Comparison of ENCODE assay signal across 8 cellular contexts in genomic region chr16:53282975-53283946, GRCh38.
DNase-seq lines count a peak whose midpoint lies in the region; ATAC-seq, FAIRE-seq and TF ChIP-seq lines count a peak whose summit lies in the region.

No MANE protein-coding gene starts in this region.

- ATAC-seq in GM21717 (IDR thresholded peaks at IDR 0.05; ENCODE audit: unreplicated experiment), result no peak

- no peaks in the 10 kb centered on the region for H3K9me3 ChIP-seq in kidney (ENCODE audit: control insufficient read depth in 1 of 2, low read length in 2 of 2)

- no peak overlapping the region for H3K27ac ChIP-seq in kidney (ENCODE audit: low read depth in 2 of 2, low read length in 2 of 2)

- H3K9ac ChIP-seq in kidney (ENCODE audit: low read length in 2 of 2), result no peak overlapping the region

- intact Hi-C loops in kidney (cut with DNase I), result no loop called here

- H3K4me3 ChIP-seq in kidney (ENCODE audit: low read length in 2 of 2), result no peak overlapping the region

- peak; percentile 38 for TF ChIP-seq CTCF in kidney (IDR thresholded peaks at IDR 0.05; ENCODE audit: borderline replicate concordance, extremely low read depth, insufficient read depth)

- peak; percentile 80 for FAIRE-seq in kidney (lab: Jason Lieb, UNC)

- peak; percentile 25 to 40 for DNase-seq in NCI-H2081 (lab: John Stamatoyannopoulos, UW)
- DNase-seq in NCI-H2081 treated with DMSO at 0.1 percent for 48 hours (lab: John Stamatoyannopoulos, UW), result no peak
- DNase-seq in NCI-H1694 (lab: John Stamatoyannopoulos, UW), result peak; percentile 16
- peak; percentile 59 for DNase-seq in astrocyte of the hippocampus (ENCODE audit: low read depth, low spot score)
- no peak for DNase-seq in kidney
- DNase-seq in activated effector memory CD4-positive, alpha-beta T cell treated with Interleukin-2 at 50 U/mL for 16 hours, result no peak
- no peak for DNase-seq in middle frontal gyrus (ENCODE audit: extremely low spot score, low spot score)

- peaks cover 24 to 34% of the 10 kb centered on the region in 2 donors for H3K36me3 ChIP-seq in kidney (ENCODE audit: control insufficient read depth in 1 of 2, insufficient read depth in 2 of 2, low read length in 2 of 2)

- H3K4me1 ChIP-seq in kidney (ENCODE audit: control insufficient read depth in 1 of 2, insufficient read depth in 1 of 2, low read depth in 1 of 2, low read length in 2 of 2), result no peaks in the 10 kb centered on the region

Comparison
In these comparisons a context has a peak if more than half of its experiments do, and no peak if none do; other contexts are left out.
1. DNase-seq: peak in NCI-H2081 (2 of 2), NCI-H1694 (single experiment) and astrocyte of the hippocampus (single experiment); none in NCI-H2081 treated with DMSO at 0.1 percent for 48 hours (single experiment), kidney (single experiment), activated effector memory CD4-positive, alpha-beta T cell treated with Interleukin-2 at 50 U/mL for 16 hours (single experiment) and middle frontal gyrus (single experiment).